In genomic region chr6:18262812-18263560, GRCh38 we compare ENCODE assay signal across 8 cellular contexts. TPM values are rescaled to one million over a fixed set of nuclear protein-coding genes. Genes with fewer than 3 reads are reported as not detected.
DNase-seq lines count a peak whose midpoint lies in the region; ATAC-seq and TF ChIP-seq lines count a peak whose summit lies in the region.

No MANE protein-coding gene starts in this region.

- peak overlapping the region; percentile 98 for H3K9ac ChIP-seq in HUES6 (ENCODE audit: low read length)
- H3K9ac ChIP-seq in trophoblast cell (ENCODE audit: low read length), result peak overlapping the region; percentile 99

- peaks cover 27% of the 10 kb centered on the region for H3K79me2 ChIP-seq in trophoblast cell (ENCODE audit: control insufficient read depth, insufficient read depth, low read length, poor library complexity)

- H3K4me3 ChIP-seq in HUES6 (ENCODE audit: low read depth, low read length), result peak overlapping the region; percentile 91
- peak overlapping the region; percentile 82 to 98 (median 94) for H3K4me3 ChIP-seq in esophagus muscularis mucosa
- no peak overlapping the region for H3K4me3 ChIP-seq in trophoblast cell (ENCODE audit: low read depth, low read length)

- peaks cover 13% of the 10 kb centered on the region for H3K79me1 ChIP-seq in trophoblast cell (ENCODE audit: low read length)

- H2BK120ac ChIP-seq in trophoblast cell (ENCODE audit: insufficient read depth, low read length, poor library complexity), result no peak overlapping the region

- no peak overlapping the region for H2AFZ ChIP-seq in trophoblast cell (ENCODE audit: insufficient read depth, low read length, poor library complexity)

- no peak for TF ChIP-seq EP300 in esophagus muscularis mucosa (IDR thresholded peaks at IDR 0.05)

- H3K4me1 ChIP-seq in HUES6 (ENCODE audit: control insufficient read depth, insufficient read depth, low read length) (peaks cover 29% of the 10 kb centered on the region), esophagus muscularis mucosa (peaks cover 33 to 48% (median 43%) of the 10 kb centered on the region in 4 donors), trophoblast cell (ENCODE audit: control insufficient read depth in 1 of 2, insufficient read depth in 2 of 2, low read length in 2 of 2) (peaks cover 3 to 5% of the 10 kb centered on the region in 2 experiments)

- H3K27ac ChIP-seq in HUES6 (ENCODE audit: low read depth, low read length) (peak overlapping the region; percentile 90; the same call in 1 of the 2 replicates), esophagus muscularis mucosa (replicated peaks in 1 of 4) (peak overlapping the region; percentile 96 to 99 (median 98)), trophoblast cell (ENCODE audit: low read depth, low read length) (no peak overlapping the region)

- intact Hi-C loops in esophagus muscularis mucosa (cut with DNase I), result loop anchor here (5.0 kb wide), 2 partner anchors 106 to 124 kb away; partner anchors contain the start of genes KDM1B, RNF144B and TPMT

- TF ChIP-seq CTCF in GM10266 (IDR thresholded peaks at IDR 0.05; ENCODE audit: control insufficient read depth, insufficient read depth, low read depth, missing control alignments) (no peak), WTC11 (IDR thresholded peaks at IDR 0.05) (no peak), esophagus muscularis mucosa (IDR thresholded peaks at IDR 0.05) (no peak)

- H3K14ac ChIP-seq in trophoblast cell (ENCODE audit: low read length), result no peak overlapping the region

- H3K4ac ChIP-seq in trophoblast cell (ENCODE audit: low read depth, low read length), result peak overlapping the region; percentile 97

- POLR2A ChIA-PET in WTC11 (lab: Charles Lee), result no interaction called here

- no peak overlapping the region for H2BK12ac ChIP-seq in trophoblast cell (ENCODE audit: low read length)

- TF ChIP-seq POLR2A in esophagus muscularis mucosa (IDR thresholded peaks at IDR 0.05; ENCODE audit: low read depth), result no peak

- H3K4me2 ChIP-seq in trophoblast cell (ENCODE audit: low read length), result peak overlapping the region; percentile 74

- CTCF ChIA-PET in WTC11 (lab: Charles Lee), result no interaction called here

- H3K36me3 ChIP-seq in HUES6 (ENCODE audit: control insufficient read depth, insufficient read depth, low read length) (peaks cover 29% of the 10 kb centered on the region), esophagus muscularis mucosa (peaks cover 0 to 6% (median 1%) of the 10 kb centered on the region in 4 donors), trophoblast cell (ENCODE audit: control insufficient read depth in 1 of 2, insufficient read depth in 2 of 2, low read length in 2 of 2) (peaks cover 2 to 3% of the 10 kb centered on the region in 2 experiments)

- peak overlapping the region; percentile 94 for H3K4me3 Mint-ChIP-seq in WTC11

- H3K4me1 Mint-ChIP-seq in WTC11, result peaks cover 49% of the 10 kb centered on the region

- H3K27ac Mint-ChIP-seq in WTC11, result peak overlapping the region; percentile 97

- peaks cover 5% of the 10 kb centered on the region; the same call in 1 of the 2 replicates for H3K27me3 ChIP-seq in HUES6 (ENCODE audit: control insufficient read depth, insufficient read depth, low read length)
- no peaks in the 10 kb centered on the region for H3K27me3 ChIP-seq in esophagus muscularis mucosa
- H3K27me3 ChIP-seq in trophoblast cell (ENCODE audit: insufficient read depth, low read length), result no peaks in the 10 kb centered on the region

- H4K8ac ChIP-seq in trophoblast cell (ENCODE audit: low read depth, low read length), result no peak overlapping the region

- no peaks in the 10 kb centered on the region for H3K9me3 Mint-ChIP-seq in WTC11

- H2BK5ac ChIP-seq in trophoblast cell (ENCODE audit: low read depth, low read length, poor library complexity), result no peak overlapping the region

- ATAC-seq in GM21447 (IDR thresholded peaks at IDR 0.05; ENCODE audit: unreplicated experiment) (peak; percentile 60), WTC11 (no peak)

- no peak overlapping the region for H2AK5ac ChIP-seq in trophoblast cell (ENCODE audit: low read length)

- no peak overlapping the region for H3K18ac ChIP-seq in trophoblast cell (ENCODE audit: low read length)

- H4K12ac ChIP-seq in trophoblast cell (ENCODE audit: low read depth, low read length), result no peak overlapping the region

- H3K27me3 Mint-ChIP-seq in WTC11 (ENCODE audit: low read depth), result no peaks in the 10 kb centered on the region

- 6% methylated on average over 18 of the region's 18 CpGs for WGBS in esophagus muscularis mucosa
- WGBS in trophoblast cell (ENCODE audit: extremely low coverage, insufficient coverage, insufficient read length), result no CpG with 5 or more reads among the region's 18 CpGs

- no peak overlapping the region for H3K23ac ChIP-seq in trophoblast cell (ENCODE audit: low read length)

- no peak overlapping the region for H4K91ac ChIP-seq in trophoblast cell (ENCODE audit: low read depth, low read length)

- DNase-seq in GM10266 (ENCODE audit: extremely low spot score) (peak; percentile 83), WTC11 (ENCODE audit: low spot score) (no peak), esophagus muscularis mucosa (ENCODE audit: extremely low spot score) (no peak), trophoblast cell (peak in 1 of 2 donors; percentile 18), HK-2 (ENCODE audit: unreplicated experiment) (no peak)
- DNase-seq in NK-92 treated with Interleukin-12 subunit alpha and Interleukin-12 subunit beta, amount 100 ng/mL, for 24 hours (lab: John Stamatoyannopoulos, UW), result no peak

- H3K36me3 Mint-ChIP-seq in WTC11, result peaks cover 40% of the 10 kb centered on the region

- H3K9me3 ChIP-seq in HUES6 (ENCODE audit: control insufficient read depth, insufficient read depth, low read depth, low read length) (no peaks in the 10 kb centered on the region), esophagus muscularis mucosa (no peaks in the 10 kb centered on the region), trophoblast cell (ENCODE audit: insufficient read depth, low read depth, low read length) (peaks cover 2% of the 10 kb centered on the region)

TF ChIP-seq in WTC11, 78 proteins besides CTCF, POLR2A, EP300 and RAD21:
- no peak for TF ChIP-seq FOXP1 (CRISPR knock-in tag; IDR thresholded peaks at IDR 0.05; ENCODE audit: borderline replicate concordance)
- no peak for TF ChIP-seq RELA (CRISPR knock-in tag; IDR thresholded peaks at IDR 0.05; ENCODE audit: borderline replicate concordance)
- no peak for TF ChIP-seq ZNF138 (CRISPR knock-in tag; conservative IDR thresholded peaks at IDR 0.05)
- no peak for TF ChIP-seq JAZF1 (CRISPR knock-in tag; IDR thresholded peaks at IDR 0.05)
- no peak for TF ChIP-seq PRRX2 (CRISPR knock-in tag; IDR thresholded peaks at IDR 0.05)
- TF ChIP-seq USF2 (CRISPR knock-in tag; IDR thresholded peaks at IDR 0.05), result no peak
- no peak for TF ChIP-seq MAX (CRISPR knock-in tag; IDR thresholded peaks at IDR 0.05)
- TF ChIP-seq ATF6 (CRISPR knock-in tag; IDR thresholded peaks at IDR 0.05), result no peak
- TF ChIP-seq NFYB (CRISPR knock-in tag; conservative IDR thresholded peaks at IDR 0.05; ENCODE audit: low read depth), result no peak
- no peak for TF ChIP-seq ZBTB43 (CRISPR knock-in tag; IDR thresholded peaks at IDR 0.05)
- TF ChIP-seq ZNF416 (CRISPR knock-in tag; IDR thresholded peaks at IDR 0.05), result no peak

RNA-seq across cellular contexts. Expression of gene DEK, which starts 1.3 kb away (rescaled TPM):
- total RNA-seq in WTC11 (2021) (180 to 204 TPM (median 194 TPM) in 3 replicates), esophagus muscularis mucosa (100 to 1,000 TPM; 134 to 189 (median 142) TPM)
- polyA plus RNA-seq in trophoblast cell (2013), result 71.5 and 79.3 TPM in 2 replicates
